ENCODE assay signal across 8 cellular contexts in the genomic region with DNA sequence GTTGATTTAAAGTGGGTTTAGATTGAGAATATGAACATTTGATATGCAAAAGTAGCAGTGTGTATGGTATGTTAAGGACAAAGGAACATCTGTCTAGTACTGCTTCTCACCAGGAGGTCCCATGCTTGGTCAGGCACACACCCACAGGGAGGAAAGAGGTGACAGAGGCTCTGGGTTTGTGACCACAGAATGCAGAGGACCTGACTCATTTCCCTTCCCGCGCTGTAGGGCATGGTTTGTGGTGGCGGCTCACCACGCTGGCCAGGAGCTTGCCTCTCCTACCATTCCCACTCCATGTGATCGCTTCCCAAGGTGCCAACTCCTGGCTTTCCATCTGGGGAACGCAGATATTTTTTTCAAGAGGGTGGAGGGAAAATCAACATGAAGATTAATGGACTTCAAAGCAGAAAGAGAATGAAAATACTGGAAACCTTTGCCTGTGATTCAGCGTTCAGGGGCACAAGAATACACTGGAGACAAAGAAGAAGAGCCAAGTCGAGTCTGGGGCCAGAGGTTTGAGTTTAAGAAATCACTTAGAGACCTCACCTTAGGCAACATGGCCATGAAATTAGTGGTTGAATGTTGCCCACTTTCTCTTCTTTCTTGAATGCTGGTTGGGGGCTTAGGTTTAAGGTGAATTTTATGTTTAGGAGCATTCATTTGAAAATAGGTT.
DNase-seq lines count a peak whose midpoint lies in the region; ATAC-seq and TF ChIP-seq lines count a peak whose summit lies in the region.

No MANE protein-coding gene starts in this region.

- H3K4me3 Mint-ChIP-seq in activated CD4-positive, alpha-beta T cell treated with anti-CD3 and anti-CD28 coated beads, Interleukin-2, amount 10 ng/mL, durations not matched to agents 24 days and 14 days = no peak overlapping the region

- H3K4me1 Mint-ChIP-seq in activated CD4-positive, alpha-beta T cell treated with anti-CD3 and anti-CD28 coated beads, Interleukin-2, amount 10 ng/mL, durations not matched to agents 24 days and 14 days = peaks cover 7% of the 10 kb centered on the region

- H3K27ac ChIP-seq in PC-3 (ENCODE audit: low read length) = peak overlapping the region; percentile 96

- intact Hi-C loops in activated CD4-positive, alpha-beta T cell treated with anti-CD3 and anti-CD28 coated beads, Interleukin-2, amount 10 ng/mL, durations not matched to agents 24 days and 14 days (cut with micrococcal nuclease) = loop anchor here (10.0 kb wide), 1 partner anchor 94 kb away; no protein-coding TSS in a partner anchor
- intact Hi-C loops in PC-3 (cut with micrococcal nuclease) = loop anchor here (5.0 kb wide), 1 partner anchor 102 kb away; no protein-coding TSS in a partner anchor

- 0 out of 2 replicates have a peak overlapping the region, but pooled peaks have one; percentile 38 for H2AFZ ChIP-seq in PC-3 (ENCODE audit: low read length)

- ATAC-seq in HG02759 (IDR thresholded peaks at IDR 0.05; ENCODE audit: unreplicated experiment) (peak; percentile 98), PC-3 (peak; percentile 93)

- peak overlapping the region; percentile 6; the same call in 1 of the 2 replicates for H3K4me2 ChIP-seq in PC-3 (ENCODE audit: low read length)

- CTCF ChIA-PET in PC-3 (lab: Charles Lee) = interaction anchor here (0.6 kb wide), 1 partner anchor 73 kb away, joined by 8 read pairs; no protein-coding TSS in a partner anchor

- H3K4me1 ChIP-seq in PC-3 (ENCODE audit: insufficient read depth, low read length) = peaks cover 36% of the 10 kb centered on the region

- H3K4me3 ChIP-seq in PC-3 (ENCODE audit: low read length) (no peak overlapping the region), fibroblast of villous mesenchyme (ENCODE audit: low read depth, low read length) (no peak overlapping the region)

- TF ChIP-seq CTCF in PC-3 (conservative IDR thresholded peaks at IDR 0.05; ENCODE audit: low read depth, low read length) (no peak), fibroblast of villous mesenchyme (IDR thresholded peaks at IDR 0.05; ENCODE audit: insufficient read depth, low read depth, low read length) (no peak)

- TSS peak; percentile 78 for BruUV-seq in PC-3 (replicated peaks; lab: Mats Ljungman, UMichigan)

- no peaks in the 10 kb centered on the region for H3F3A ChIP-seq in PC-3 (ENCODE audit: low read length, unreplicated experiment)

- H3K9me3 ChIP-seq in PC-3 (ENCODE audit: low read length) = no peaks in the 10 kb centered on the region

- H3K36me3 Mint-ChIP-seq in activated CD4-positive, alpha-beta T cell treated with anti-CD3 and anti-CD28 coated beads, Interleukin-2, amount 10 ng/mL, durations not matched to agents 24 days and 14 days (ENCODE audit: low read depth) = no peaks in the 10 kb centered on the region

- H3K27me3 ChIP-seq in PC-3 (ENCODE audit: low read length) = no peaks in the 10 kb centered on the region

- H3K79me2 ChIP-seq in PC-3 (ENCODE audit: low read length) = no peaks in the 10 kb centered on the region

- no peaks in the 10 kb centered on the region for H3K36me3 ChIP-seq in PC-3 (ENCODE audit: low read depth, low read length)

- POLR2A ChIA-PET in PC-3 (lab: Charles Lee; ENCODE audit: unreplicated experiment) = no interaction called here

- H3K27ac Mint-ChIP-seq in activated CD4-positive, alpha-beta T cell treated with anti-CD3 and anti-CD28 coated beads, Interleukin-2, amount 10 ng/mL, durations not matched to agents 24 days and 14 days = peak overlapping the region; percentile 0

- no peaks in the 10 kb centered on the region for H3K9me2 ChIP-seq in PC-3 (replicated peaks; ENCODE audit: low read length)

- DNase-seq in activated CD4-positive, alpha-beta T cell treated with anti-CD3 and anti-CD28 coated beads, Interleukin-2, amount 10 ng/mL, durations not matched to agents 24 days and 14 days = peak; percentile 67
- no peak for DNase-seq in activated CD4-positive, alpha-beta T cell treated with anti-CD3 and anti-CD28 coated beads for 4 hours
- DNase-seq in PC-3 (peak; percentile 93), fibroblast of villous mesenchyme (ENCODE audit: low read depth) (peak; percentile 77), epidermal melanocyte (ENCODE audit: insufficient read length, low spot score) (no peak), NOMO-1 treated with dmso at 0.1 percent for 144 hours (lab: John Stamatoyannopoulos, UW; ENCODE audit: unreplicated experiment) (no peak)
- no peak for DNase-seq in stimulated activated CD4-positive, alpha-beta T cell treated with anti-CD3 and anti-CD28 coated beads, Interleukin-4, amount 100 ng/mL, for 4 hours

- peak overlapping the region; percentile 74 for H3K9ac ChIP-seq in PC-3 (ENCODE audit: low read length)

- no peaks in the 10 kb centered on the region for H3K9me3 Mint-ChIP-seq in activated CD4-positive, alpha-beta T cell treated with anti-CD3 and anti-CD28 coated beads, Interleukin-2, amount 10 ng/mL, durations not matched to agents 24 days and 14 days

- peaks cover 2% of the 10 kb centered on the region for H3K27me3 Mint-ChIP-seq in activated CD4-positive, alpha-beta T cell treated with anti-CD3 and anti-CD28 coated beads, Interleukin-2, amount 10 ng/mL, durations not matched to agents 24 days and 14 days

- no peaks in the 10 kb centered on the region for H4K20me1 ChIP-seq in PC-3 (ENCODE audit: low read length)

Comparison
In these comparisons a context has a peak if more than half of its experiments do, and no peak if none do; other contexts are left out.
1. DNase-seq: peak in activated CD4-positive, alpha-beta T cell treated with anti-CD3 and anti-CD28 coated beads, Interleukin-2, amount 10 ng/mL, durations not matched to agents 24 days and 14 days (single experiment), PC-3 (single experiment) and fibroblast of villous mesenchyme (single experiment); none in activated CD4-positive, alpha-beta T cell treated with anti-CD3 and anti-CD28 coated beads for 4 hours (0 of 2), epidermal melanocyte (single experiment), NOMO-1 treated with dmso at 0.1 percent for 144 hours (single experiment) and stimulated activated CD4-positive, alpha-beta T cell treated with anti-CD3 and anti-CD28 coated beads, Interleukin-4, amount 100 ng/mL, for 4 hours (0 of 2).